ENCODE assay signal across 8 cellular contexts in genomic region chr9:129665814-129666511, GRCh38. TPM values are rescaled to one million over a fixed set of nuclear protein-coding genes. Genes with fewer than 3 reads are reported as not detected.
DNase-seq lines count a peak whose midpoint lies in the region; ATAC-seq and TF ChIP-seq lines count a peak whose summit lies in the region.

No MANE protein-coding gene starts in this region.

- H3K36me3 ChIP-seq in transverse colon = no peaks in the 10 kb centered on the region

- no peak for TF ChIP-seq EP300 in transverse colon (IDR thresholded peaks at IDR 0.05; ENCODE audit: low read depth)

- WGBS in lower leg skin, 2 donors = 2% methylated on average over 69 of the region's 87 CpGs; no CpG with 5 or more reads in 1 of the 2 donors
- 8% methylated on average over 15 of the region's 87 CpGs; no CpG with 5 or more reads in 1 of the 2 donors for WGBS in transverse colon (ENCODE audit: low coverage in 1 of 2), 2 donors

- H3K4me1 Mint-ChIP-seq in activated T-cell treated with anti-CD3 and anti-CD28 coated beads, Interleukin-2, amount 50 U/mL, for 24 hours (ENCODE audit: low read depth) = peaks cover 7% of the 10 kb centered on the region

- H3K27me3 ChIP-seq in transverse colon = peaks cover 54% of the 10 kb centered on the region

- in situ Hi-C loops in astrocyte of the cerebellum (cut with HindIII; ENCODE audit: low sequenced_read_pairs) = no loop called here
- in situ Hi-C loops in transverse colon (cut with MboI; ENCODE audit: low pct_ligation_motif_present in 1 of 4, low pct_unique_long_range_greater_than_20kb in 1 of 4, low sequenced_read_pairs in 3 of 4) = no loop called here

- intact Hi-C loops in lower leg skin (cut with DNase I; ENCODE audit: low total_unique reads) = no loop called here
- intact Hi-C loops in transverse colon (cut with DNase I; ENCODE audit: low total_unique reads) = no loop called here

- H3K36me3 Mint-ChIP-seq in activated T-cell treated with anti-CD3 and anti-CD28 coated beads, Interleukin-2, amount 50 U/mL, for 24 hours (ENCODE audit: low read depth) = no peaks in the 10 kb centered on the region

- peak overlapping the region; percentile 32 for H3K4me3 ChIP-seq in astrocyte of the cerebellum (ENCODE audit: low read depth, low read length)
- peak overlapping the region; percentile 17 for H3K4me3 ChIP-seq in lower leg skin (ENCODE audit: low read depth, poor library complexity, severe bottlenecking)
- peak overlapping the region in 3 of 4 donors; percentile 4 to 47 (median 26) for H3K4me3 ChIP-seq in transverse colon

- no peak overlapping the region for H3K27ac Mint-ChIP-seq in activated T-cell treated with anti-CD3 and anti-CD28 coated beads, Interleukin-2, amount 50 U/mL, for 24 hours

- no peaks in the 10 kb centered on the region for H3K9me3 Mint-ChIP-seq in activated T-cell treated with anti-CD3 and anti-CD28 coated beads, Interleukin-2, amount 50 U/mL, for 24 hours

- H3K27ac ChIP-seq in transverse colon = no peak overlapping the region

- peaks cover 35% of the 10 kb centered on the region for H3K27me3 Mint-ChIP-seq in activated T-cell treated with anti-CD3 and anti-CD28 coated beads, Interleukin-2, amount 50 U/mL, for 24 hours

- peaks cover 4 to 10% (median 7%) of the 10 kb centered on the region in 4 donors for H3K4me1 ChIP-seq in transverse colon

- TF ChIP-seq POLR2A in lower leg skin (IDR thresholded peaks at IDR 0.05) (no peak), transverse colon (IDR thresholded peaks at IDR 0.05) (no peak)

- ATAC-seq in HG02870 (IDR thresholded peaks at IDR 0.05; ENCODE audit: unreplicated experiment) = no peak

- DNase-seq in activated T-cell treated with anti-CD3 and anti-CD28 coated beads, Interleukin-2, amount 50 U/mL, for 24 hours = no peak
- DNase-seq in activated T-cell treated with anti-CD3 and anti-CD28 coated beads, Interleukin-2, amount 50 U/mL, for 48 hours = no peak
- no peak for DNase-seq in astrocyte of the cerebellum (ENCODE audit: low read depth)
- DNase-seq in lower leg skin (ENCODE audit: low spot score in 2 of 2) = peak in 1 of 2 donors; percentile 89
- DNase-seq in transverse colon = no peak
- DNase-seq in kidney tubule cell (ENCODE audit: low spot score) = no peak
- no peak for DNase-seq in hypothalamus (lab: John Stamatoyannopoulos, UW)

- peak overlapping the region; percentile 55 for H3K4me3 Mint-ChIP-seq in activated T-cell treated with anti-CD3 and anti-CD28 coated beads, Interleukin-2, amount 50 U/mL, for 24 hours

- TF ChIP-seq CTCF in astrocyte of the cerebellum (IDR thresholded peaks at IDR 0.05; ENCODE audit: low read depth, low read length, missing control alignments) (no peak), lower leg skin (IDR thresholded peaks at IDR 0.05) (no peak), transverse colon (IDR thresholded peaks at IDR 0.05) (no peak)

- no peaks in the 10 kb centered on the region for H3K9me3 ChIP-seq in transverse colon

RNA-seq across cellular contexts. Expression of gene PRRX2, which starts 0.5 kb away (rescaled TPM):
- total RNA-seq in lower leg skin = 10 to 100 TPM; 10.7 to 24.1 (median 16.6) TPM
- under 1 TPM in 1 of 4 donors, not detected in 3; 0.41 TPM for total RNA-seq in transverse colon

RNA-seq across cellular contexts. Expression of gene ASB6, which starts 24.0 kb away (rescaled TPM):
- total RNA-seq in lower leg skin (10 to 100 TPM; 33.0 to 46.9 (median 40.1) TPM), transverse colon (10 to 100 TPM; 21.8 to 54.2 (median 29.6) TPM)

RNA-seq across cellular contexts. Expression of gene NTMT1, which starts 40.0 kb away (rescaled TPM):
- total RNA-seq in lower leg skin = 10 to 100 TPM; 19.7 to 31.0 (median 25.7) TPM
- total RNA-seq in transverse colon = 10 to 100 TPM; 11.3 to 19.1 (median 14.3) TPM

RNA-seq across cellular contexts. Expression of gene C9orf50, which starts 45.1 kb away (rescaled TPM):
- total RNA-seq in lower leg skin (not detected), transverse colon (not detected)

Comparison
In these comparisons a context has a peak if more than half of its experiments do, and no peak if none do; other contexts are left out.
1. RNA of gene PRRX2, which starts 0.5 kb away (total RNA-seq): 10.7 to 24.1 TPM in lower leg skin; 0.41 TPM in transverse colon; every median in the first group is over 4 times any median in the second.
2. Peak in every context shown above with its lines, with median percentiles within 50 percentile points of each other: H3K4me3 ChIP-seq.